Comparison of ENCODE assay signal across 1 cellular context in the genomic region with DNA sequence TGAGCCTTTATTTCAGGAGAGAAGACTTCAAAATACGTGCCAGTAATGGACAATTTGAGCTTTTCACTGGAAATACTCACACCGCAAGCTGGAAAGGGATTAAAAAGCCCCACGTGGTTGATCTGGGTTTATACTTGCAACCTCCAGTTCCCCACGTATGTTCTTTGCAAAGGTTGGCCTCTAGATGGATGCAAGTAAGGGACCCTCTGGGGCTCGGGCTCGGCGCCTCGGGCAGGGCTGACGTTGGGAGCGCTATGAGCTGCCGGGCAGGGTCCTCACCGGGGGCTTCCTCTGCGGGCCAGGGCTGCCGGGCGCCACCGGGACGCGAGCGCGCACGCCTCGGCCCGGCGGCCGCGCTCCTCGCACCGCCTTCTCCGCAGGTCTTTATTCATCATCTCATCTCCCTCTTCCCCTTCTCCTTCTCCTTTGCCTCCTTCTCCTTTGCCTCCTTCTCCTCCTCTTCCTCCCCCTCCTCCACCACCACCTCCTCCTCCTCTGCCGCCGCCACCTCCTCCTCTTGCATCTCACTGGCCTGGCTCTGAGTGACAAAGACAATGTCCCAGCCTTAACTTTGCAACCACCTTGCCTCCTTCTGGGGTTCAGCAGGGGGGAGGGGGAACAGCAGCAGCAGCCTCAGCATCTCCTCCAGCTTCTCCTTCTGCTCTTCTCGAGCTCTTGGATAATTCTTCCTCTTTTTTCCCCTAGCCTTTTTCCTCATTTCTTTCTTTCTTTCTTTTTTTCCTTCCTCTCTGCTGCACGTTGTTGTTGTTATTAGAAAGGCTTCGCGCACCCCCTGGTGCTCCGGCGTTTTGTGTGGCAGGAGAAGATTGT.
TF ChIP-seq lines count a peak whose summit lies in the region.

No MANE protein-coding gene starts in this region.

TF ChIP-seq in WTC11, 78 proteins besides CTCF, POLR2A, EP300 and RAD21 (continued from another document):
- TF ChIP-seq USF1 (CRISPR knock-in tag; IDR thresholded peaks at IDR 0.05) (no peak), MAX (CRISPR knock-in tag; IDR thresholded peaks at IDR 0.05) (peak; percentile 8; the same call in 1 of the 2 replicates), PRRX2 (CRISPR knock-in tag; IDR thresholded peaks at IDR 0.05) (no peak), FOXK1 (CRISPR knock-in tag; IDR thresholded peaks at IDR 0.05) (no peak), ZNF138 (CRISPR knock-in tag; conservative IDR thresholded peaks at IDR 0.05) (no peak), HMGXB4 (CRISPR knock-in tag; IDR thresholded peaks at IDR 0.05) (0 out of 2 replicates have a peak, but pooled peaks have one; percentile 17), ZNF263 (CRISPR knock-in tag; IDR thresholded peaks at IDR 0.05; ENCODE audit: low read depth) (peak; percentile 96)
